1 cellular context compared by ENCODE assay signal in genomic region chr15:22838292-22839042, GRCh38.
A peak's percentile ranks its signal among the peaks of the same experiment; 100 is the strongest.
TF ChIP-seq lines count a peak whose summit lies in the region.

Gene NIPA2, plus strand, starts transcription at chr15:22838666. Its CDS starts 13,066 bp downstream, at chr15:22851732.

TF ChIP-seq in HepG2, 621 proteins besides CTCF, POLR2A, EP300 and RAD21 (continued from another document and continues in another):
- TF ChIP-seq, protein P1, sequence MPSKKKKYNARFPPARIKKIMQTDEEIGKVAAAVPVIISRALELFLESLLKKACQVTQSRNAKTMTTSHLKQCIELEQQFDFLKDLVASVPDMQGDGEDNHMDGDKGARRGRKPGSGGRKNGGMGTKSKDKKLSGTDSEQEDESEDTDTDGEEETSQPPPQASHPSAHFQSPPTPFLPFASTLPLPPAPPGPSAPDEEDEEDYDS (CRISPR knock-in tag; IDR thresholded peaks at IDR 0.05), result peak; percentile 62
- TF ChIP-seq NFYB (CRISPR knock-in tag; IDR thresholded peaks at IDR 0.05), result no peak
- no peak for TF ChIP-seq RORA (CRISPR knock-in tag; IDR thresholded peaks at IDR 0.05)
- TF ChIP-seq CREB1 (IDR thresholded peaks at IDR 0.05), result peak; percentile 92
- TF ChIP-seq CREB1 (CRISPR knock-in tag; IDR thresholded peaks at IDR 0.05), result peak; percentile 97
- TF ChIP-seq, protein P2, sequence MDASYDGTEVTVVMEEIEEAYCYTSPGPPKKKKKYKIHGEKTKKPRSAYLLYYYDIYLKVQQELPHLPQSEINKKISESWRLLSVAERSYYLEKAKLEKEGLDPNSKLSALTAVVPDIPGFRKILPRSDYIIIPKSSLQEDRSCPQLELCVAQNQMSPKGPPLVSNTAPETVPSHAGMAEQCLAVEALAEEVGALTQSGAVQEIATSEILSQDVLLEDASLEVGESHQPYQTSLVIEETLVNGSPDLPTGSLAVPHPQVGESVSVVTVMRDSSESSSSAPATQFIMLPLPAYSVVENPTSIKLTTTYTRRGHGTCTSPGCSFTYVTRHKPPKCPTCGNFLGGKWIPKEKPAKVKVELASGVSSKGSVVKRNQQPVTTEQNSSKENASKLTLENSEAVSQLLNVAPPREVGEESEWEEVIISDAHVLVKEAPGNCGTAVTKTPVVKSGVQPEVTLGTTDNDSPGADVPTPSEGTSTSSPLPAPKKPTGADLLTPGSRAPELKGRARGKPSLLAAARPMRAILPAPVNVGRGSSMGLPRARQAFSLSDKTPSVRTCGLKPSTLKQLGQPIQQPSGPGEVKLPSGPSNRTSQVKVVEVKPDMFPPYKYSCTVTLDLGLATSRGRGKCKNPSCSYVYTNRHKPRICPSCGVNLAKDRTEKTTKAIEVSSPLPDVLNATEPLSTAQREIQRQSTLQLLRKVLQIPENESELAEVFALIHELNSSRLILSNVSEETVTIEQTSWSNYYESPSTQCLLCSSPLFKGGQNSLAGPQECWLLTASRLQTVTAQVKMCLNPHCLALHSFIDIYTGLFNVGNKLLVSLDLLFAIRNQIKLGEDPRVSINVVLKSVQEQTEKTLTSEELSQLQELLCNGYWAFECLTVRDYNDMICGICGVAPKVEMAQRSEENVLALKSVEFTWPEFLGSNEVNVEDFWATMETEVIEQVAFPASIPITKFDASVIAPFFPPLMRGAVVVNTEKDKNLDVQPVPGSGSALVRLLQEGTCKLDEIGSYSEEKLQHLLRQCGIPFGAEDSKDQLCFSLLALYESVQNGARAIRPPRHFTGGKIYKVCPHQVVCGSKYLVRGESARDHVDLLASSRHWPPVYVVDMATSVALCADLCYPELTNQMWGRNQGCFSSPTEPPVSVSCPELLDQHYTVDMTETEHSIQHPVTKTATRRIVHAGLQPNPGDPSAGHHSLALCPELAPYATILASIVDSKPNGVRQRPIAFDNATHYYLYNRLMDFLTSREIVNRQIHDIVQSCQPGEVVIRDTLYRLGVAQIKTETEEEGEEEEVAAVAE (CRISPR knock-in tag; IDR thresholded peaks at IDR 0.05; ENCODE audit: borderline replicate concordance), result peak; percentile 30; the same call in 1 of the 2 replicates
- TF ChIP-seq CEBPG (CRISPR knock-in tag; IDR thresholded peaks at IDR 0.05), result peak; percentile 77
- TF ChIP-seq ZNF629 (CRISPR knock-in tag; conservative IDR thresholded peaks at IDR 0.05), result no peak
- no peak for TF ChIP-seq ZNF570 (CRISPR knock-in tag; IDR thresholded peaks at IDR 0.05; ENCODE audit: borderline replicate concordance)
- no peak for TF ChIP-seq MBNL3 (CRISPR knock-in tag; conservative IDR thresholded peaks at IDR 0.05)
- TF ChIP-seq REST (IDR thresholded peaks at IDR 0.05; ENCODE audit: borderline replicate concordance in 1 of 2, low read depth in 1 of 2, low read length in 2 of 2), result no peak
- peak; percentile 48; the same call in 1 of the 2 replicates for TF ChIP-seq SMAD3 (CRISPR knock-in tag; IDR thresholded peaks at IDR 0.05)
- TF ChIP-seq ZKSCAN8 (CRISPR knock-in tag; IDR thresholded peaks at IDR 0.05; ENCODE audit: borderline replicate concordance), result no peak
- TF ChIP-seq, protein P3, sequence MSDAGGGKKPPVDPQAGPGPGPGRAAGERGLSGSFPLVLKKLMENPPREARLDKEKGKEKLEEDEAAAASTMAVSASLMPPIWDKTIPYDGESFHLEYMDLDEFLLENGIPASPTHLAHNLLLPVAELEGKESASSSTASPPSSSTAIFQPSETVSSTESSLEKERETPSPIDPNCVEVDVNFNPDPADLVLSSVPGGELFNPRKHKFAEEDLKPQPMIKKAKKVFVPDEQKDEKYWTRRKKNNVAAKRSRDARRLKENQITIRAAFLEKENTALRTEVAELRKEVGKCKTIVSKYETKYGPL (CRISPR knock-in tag; IDR thresholded peaks at IDR 0.05), result no peak
- TF ChIP-seq, protein P4, sequence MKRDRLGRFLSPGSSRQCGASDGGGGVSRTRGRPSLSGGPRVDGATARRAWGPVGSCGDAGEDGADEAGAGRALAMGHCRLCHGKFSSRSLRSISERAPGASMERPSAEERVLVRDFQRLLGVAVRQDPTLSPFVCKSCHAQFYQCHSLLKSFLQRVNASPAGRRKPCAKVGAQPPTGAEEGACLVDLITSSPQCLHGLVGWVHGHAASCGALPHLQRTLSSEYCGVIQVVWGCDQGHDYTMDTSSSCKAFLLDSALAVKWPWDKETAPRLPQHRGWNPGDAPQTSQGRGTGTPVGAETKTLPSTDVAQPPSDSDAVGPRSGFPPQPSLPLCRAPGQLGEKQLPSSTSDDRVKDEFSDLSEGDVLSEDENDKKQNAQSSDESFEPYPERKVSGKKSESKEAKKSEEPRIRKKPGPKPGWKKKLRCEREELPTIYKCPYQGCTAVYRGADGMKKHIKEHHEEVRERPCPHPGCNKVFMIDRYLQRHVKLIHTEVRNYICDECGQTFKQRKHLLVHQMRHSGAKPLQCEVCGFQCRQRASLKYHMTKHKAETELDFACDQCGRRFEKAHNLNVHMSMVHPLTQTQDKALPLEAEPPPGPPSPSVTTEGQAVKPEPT (CRISPR knock-in tag; IDR thresholded peaks at IDR 0.05; ENCODE audit: low read depth), result no peak
- TF ChIP-seq IKZF4 (CRISPR knock-in tag; IDR thresholded peaks at IDR 0.05; ENCODE audit: borderline replicate concordance, low read depth, not compliant biosample characterization), result no peak
- TF ChIP-seq, protein P5, sequence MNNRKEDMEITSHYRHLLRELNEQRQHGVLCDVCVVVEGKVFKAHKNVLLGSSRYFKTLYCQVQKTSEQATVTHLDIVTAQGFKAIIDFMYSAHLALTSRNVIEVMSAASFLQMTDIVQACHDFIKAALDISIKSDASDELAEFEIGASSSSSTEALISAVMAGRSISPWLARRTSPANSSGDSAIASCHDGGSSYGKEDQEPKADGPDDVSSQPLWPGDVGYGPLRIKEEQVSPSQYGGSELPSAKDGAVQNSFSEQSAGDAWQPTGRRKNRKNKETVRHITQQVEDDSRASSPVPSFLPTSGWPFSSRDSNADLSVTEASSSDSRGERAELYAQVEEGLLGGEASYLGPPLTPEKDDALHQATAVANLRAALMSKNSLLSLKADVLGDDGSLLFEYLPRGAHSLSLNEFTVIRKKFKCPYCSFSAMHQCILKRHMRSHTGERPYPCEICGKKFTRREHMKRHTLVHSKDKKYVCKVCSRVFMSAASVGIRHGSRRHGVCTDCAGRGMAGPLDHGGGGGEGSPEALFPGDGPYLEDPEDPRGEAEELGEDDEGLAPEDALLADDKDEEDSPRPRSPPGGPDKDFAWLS (CRISPR knock-in tag; IDR thresholded peaks at IDR 0.05; ENCODE audit: borderline replicate concordance), result no peak
- no peak for TF ChIP-seq ZNF598 (CRISPR knock-in tag; IDR thresholded peaks at IDR 0.05; ENCODE audit: borderline replicate concordance)
- TF ChIP-seq JUND (CRISPR knock-in tag; IDR thresholded peaks at IDR 0.05), result 0 out of 2 replicates have a peak, but pooled peaks have one; percentile 29
- TF ChIP-seq DNMT1 (CRISPR knock-in tag; IDR thresholded peaks at IDR 0.05), result no peak
- TF ChIP-seq HDAC2 (CRISPR knock-in tag; IDR thresholded peaks at IDR 0.05), result 0 out of 2 replicates have a peak, but pooled peaks have one; percentile 31
- no peak for TF ChIP-seq SNAPC2 (CRISPR knock-in tag; IDR thresholded peaks at IDR 0.05)
- no peak for TF ChIP-seq ZNF549 (CRISPR knock-in tag; IDR thresholded peaks at IDR 0.05)
- TF ChIP-seq ARNT2 (CRISPR knock-in tag; IDR thresholded peaks at IDR 0.05; ENCODE audit: low read depth), result peak; percentile 63; the same call in 1 of the 2 replicates
- TF ChIP-seq KDM6A (CRISPR knock-in tag; IDR thresholded peaks at IDR 0.05; ENCODE audit: low read depth), result no peak
- TF ChIP-seq MEIS1 (CRISPR knock-in tag; IDR thresholded peaks at IDR 0.05; ENCODE audit: borderline replicate concordance), result no peak
- no peak for TF ChIP-seq ZBTB26 (CRISPR knock-in tag; IDR thresholded peaks at IDR 0.05; ENCODE audit: borderline replicate concordance)
- no peak for TF ChIP-seq IKZF1 (IDR thresholded peaks at IDR 0.05)
- no peak for TF ChIP-seq SP2 (CRISPR knock-in tag; IDR thresholded peaks at IDR 0.05)
- TF ChIP-seq MAFG (CRISPR knock-in tag; IDR thresholded peaks at IDR 0.05), result no peak
- TF ChIP-seq, protein P6, sequence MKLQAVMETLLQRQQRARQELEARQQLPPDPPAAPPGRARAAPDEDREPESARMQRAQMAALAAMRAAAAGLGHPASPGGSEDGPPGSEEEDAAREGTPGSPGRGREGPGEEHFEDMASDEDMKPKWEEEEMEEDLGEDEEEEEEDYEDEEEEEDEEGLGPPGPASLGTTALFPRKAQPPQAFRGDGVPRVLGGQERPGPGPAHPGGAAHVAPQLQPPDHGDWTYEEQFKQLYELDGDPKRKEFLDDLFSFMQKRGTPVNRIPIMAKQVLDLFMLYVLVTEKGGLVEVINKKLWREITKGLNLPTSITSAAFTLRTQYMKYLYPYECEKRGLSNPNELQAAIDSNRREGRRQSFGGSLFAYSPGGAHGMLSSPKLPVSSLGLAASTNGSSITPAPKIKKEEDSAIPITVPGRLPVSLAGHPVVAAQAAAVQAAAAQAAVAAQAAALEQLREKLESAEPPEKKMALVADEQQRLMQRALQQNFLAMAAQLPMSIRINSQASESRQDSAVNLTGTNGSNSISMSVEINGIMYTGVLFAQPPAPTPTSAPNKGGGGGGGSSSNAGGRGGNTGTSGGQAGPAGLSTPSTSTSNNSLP (IDR thresholded peaks at IDR 0.05; ENCODE audit: low read depth, low read length), result no peak; the same call in 1 of the 2 replicates
- no peak; the same call in 1 of the 2 replicates for TF ChIP-seq ARID5B (CRISPR knock-in tag; IDR thresholded peaks at IDR 0.05)
